Comparison of ENCODE assay signal across 8 cellular contexts in the genomic region with DNA sequence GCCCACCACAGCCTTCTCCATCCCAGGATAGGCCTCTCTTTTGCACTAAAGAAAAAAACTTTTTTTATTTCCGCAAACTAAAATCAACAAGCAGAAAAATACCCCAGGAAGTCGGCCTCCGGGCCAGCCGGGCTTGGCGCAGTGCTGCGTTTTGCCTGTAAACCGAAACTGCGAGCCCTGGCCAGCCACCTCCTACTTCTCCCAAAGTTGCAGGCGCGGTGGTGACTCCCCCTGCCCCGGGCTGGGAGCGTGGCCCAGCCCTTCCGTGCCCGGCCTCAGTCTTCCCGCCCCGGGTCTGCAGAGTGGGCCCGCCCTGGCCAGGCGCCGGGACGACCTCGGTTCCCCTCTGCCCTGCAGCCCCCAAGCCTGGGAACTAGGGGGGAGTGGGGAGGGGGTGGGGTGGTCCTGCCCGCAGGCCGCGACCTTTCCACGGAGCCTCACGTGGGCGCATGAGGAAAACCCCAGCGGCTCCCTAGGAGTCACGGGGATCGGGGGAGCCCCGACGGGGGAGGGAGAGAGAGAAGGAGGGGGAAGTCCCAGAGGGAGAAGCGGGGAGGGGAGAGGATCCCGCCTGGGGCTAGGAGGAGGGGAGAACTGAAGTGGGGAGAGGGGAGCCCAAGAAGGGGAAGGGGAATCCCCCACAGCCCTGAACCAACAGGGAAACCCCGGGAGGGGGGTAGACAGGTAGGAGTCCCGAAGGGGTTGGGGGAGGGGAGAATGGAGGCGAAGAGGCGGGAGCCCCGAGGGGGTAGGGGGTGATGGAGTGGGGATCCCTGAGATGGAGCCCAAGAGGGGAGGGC. TPM values are rescaled to one million over a fixed set of nuclear protein-coding genes. Genes with fewer than 3 reads are reported as not detected.
DNase-seq lines count a peak whose midpoint lies in the region; ATAC-seq and TF ChIP-seq lines count a peak whose summit lies in the region.

No MANE protein-coding gene starts in this region.

- H3K27ac Mint-ChIP-seq in Calu3 (ENCODE audit: unreplicated experiment) (peak overlapping the region; percentile 93), type B pancreatic cell (peak overlapping the region; percentile 95)
- peak overlapping the region; percentile 90 to 99 for H3K27ac Mint-ChIP-seq in natural killer cell treated with Interleukin-12 subunit alpha and Interleukin-12 subunit beta and Interleukin-15 and Interleukin-18, amount 100 ng/mL, for 72 hours

- TF ChIP-seq CTCF in Calu3 (IDR thresholded peaks at IDR 0.05; ENCODE audit: unreplicated experiment) = no peak
- TF ChIP-seq CTCF in NB4 (IDR thresholded peaks at IDR 0.05; ENCODE audit: low read depth, low read length) = no peak
- no peak for TF ChIP-seq CTCF in fibroblast of pulmonary artery (IDR thresholded peaks at IDR 0.05; ENCODE audit: low read length, missing control alignments)
- TF ChIP-seq CTCF in type B pancreatic cell (conservative IDR thresholded peaks at IDR 0.05) = no peak

- BruUV-seq in Calu3 (replicated peaks; lab: Mats Ljungman, UMichigan) = no TSS peak

- H3K4me1 Mint-ChIP-seq in Calu3 (ENCODE audit: low read depth, unreplicated experiment) (peaks cover 9% of the 10 kb centered on the region), type B pancreatic cell (ENCODE audit: unreplicated experiment) (peaks cover 14% of the 10 kb centered on the region)
- peaks cover 10 to 38% of the 10 kb centered on the region in 2 donors for H3K4me1 Mint-ChIP-seq in natural killer cell treated with Interleukin-12 subunit alpha and Interleukin-12 subunit beta and Interleukin-15 and Interleukin-18, amount 100 ng/mL, for 72 hours (ENCODE audit: low read depth in 2 of 2)

- CTCF ChIA-PET in Calu3 (lab: Charles Lee) = interaction anchor here (0.5 to 4.3 kb wide), 3 partner anchors 62 to 128 kb away, joined by 3 to 61 read pairs (median 7); no protein-coding TSS in a partner anchor

- H3K4me3 ChIP-seq in NB4 (ENCODE audit: low read depth, low read length) = peak overlapping the region; percentile 53
- peak overlapping the region; percentile 99 for H3K4me3 ChIP-seq in fibroblast of pulmonary artery (replicated peaks; ENCODE audit: low read depth, low read length)

- DNase-seq in Calu3 (peak; percentile 60), NB4 (ENCODE audit: low read depth) (peak; percentile 82), activated T-helper 1 cell treated with Interleukin-2 at 50 U/mL for 16 hours (ENCODE audit: low read depth) (peak; percentile 53), fibroblast of pulmonary artery (ENCODE audit: low read depth) (peak; percentile 82), type B pancreatic cell (ENCODE audit: extremely low spot score, unreplicated experiment) (no peak), cerebellar cortex (ENCODE audit: low spot score) (no peak)
- DNase-seq in natural killer cell treated with Interleukin-12 subunit alpha and Interleukin-12 subunit beta and Interleukin-15 and Interleukin-18, amount 100 ng/mL, for 72 hours (ENCODE audit: low spot score) = peak; percentile 91

- peaks cover 11% of the 10 kb centered on the region for H3K27me3 Mint-ChIP-seq in Calu3 (ENCODE audit: unreplicated experiment)
- H3K27me3 Mint-ChIP-seq in natural killer cell treated with Interleukin-12 subunit alpha and Interleukin-12 subunit beta and Interleukin-15 and Interleukin-18, amount 100 ng/mL, for 72 hours = no peaks in the 10 kb centered on the region
- peaks cover 43% of the 10 kb centered on the region for H3K27me3 Mint-ChIP-seq in type B pancreatic cell

- no peak for TF ChIP-seq POLR2A in NB4 (IDR thresholded peaks at IDR 0.05; ENCODE audit: extremely low read depth, insufficient read length)

- peak; percentile 7 to 34 for ATAC-seq in natural killer cell treated with Interleukin-12 subunit alpha and Interleukin-12 subunit beta and Interleukin-15 and Interleukin-18, amount 100 ng/mL, for 72 hours
- ATAC-seq in GM18861 (IDR thresholded peaks at IDR 0.05; ENCODE audit: unreplicated experiment) = no peak

- H3K4me3 Mint-ChIP-seq in Calu3 (ENCODE audit: low read depth, unreplicated experiment) (peak overlapping the region; percentile 95), type B pancreatic cell (peak overlapping the region; percentile 97)
- H3K4me3 Mint-ChIP-seq in natural killer cell treated with Interleukin-12 subunit alpha and Interleukin-12 subunit beta and Interleukin-15 and Interleukin-18, amount 100 ng/mL, for 72 hours = peak overlapping the region; percentile 99

- intact Hi-C loops in Calu3 (cut with micrococcal nuclease; ENCODE audit: unreplicated experiment) = loop anchor here (1.0 to 5.0 kb wide), 2 partner anchors 63 to 100 kb away; no protein-coding TSS in a partner anchor

- H3K36me3 Mint-ChIP-seq in Calu3 (ENCODE audit: insufficient read depth, unreplicated experiment) (peaks cover 48% of the 10 kb centered on the region), type B pancreatic cell (no peaks in the 10 kb centered on the region)
- H3K36me3 Mint-ChIP-seq in natural killer cell treated with Interleukin-12 subunit alpha and Interleukin-12 subunit beta and Interleukin-15 and Interleukin-18, amount 100 ng/mL, for 72 hours = peaks cover 33% of the 10 kb centered on the region

- H3K9me3 Mint-ChIP-seq in Calu3 (ENCODE audit: low read depth, unreplicated experiment) (peaks cover 4% of the 10 kb centered on the region), type B pancreatic cell (peaks cover 4% of the 10 kb centered on the region)
- H3K9me3 Mint-ChIP-seq in natural killer cell treated with Interleukin-12 subunit alpha and Interleukin-12 subunit beta and Interleukin-15 and Interleukin-18, amount 100 ng/mL, for 72 hours = no peaks in the 10 kb centered on the region

RNA-seq across cellular contexts. Expression of a gene that starts 3.0 kb away (rescaled TPM):
- total RNA-seq in Calu3 (2022) (26.3 and 36.5 TPM in 2 replicates), type B pancreatic cell (ENCODE audit: low replicate concordance) (31.1 and 67.3 TPM in 2 replicates)
- total RNA-seq in natural killer cell treated with Interleukin-12 subunit alpha and Interleukin-12 subunit beta and Interleukin-15 and Interleukin-18, amount 100 ng/mL, for 72 hours = 100 to 1,000 TPM; 233 to 784 TPM

RNA-seq across cellular contexts. Expression of a gene that starts 22.2 kb away (rescaled TPM):
- total RNA-seq in Calu3 (2022) = 88.0 and 109 TPM in 2 replicates
- 100 to 1,000 TPM in 1 of 2 donors, 10 to 100 TPM in 1; 74.9 to 165 TPM for total RNA-seq in natural killer cell treated with Interleukin-12 subunit alpha and Interleukin-12 subunit beta and Interleukin-15 and Interleukin-18, amount 100 ng/mL, for 72 hours
- total RNA-seq in type B pancreatic cell (ENCODE audit: low replicate concordance) = 63.6 and 116 TPM in 2 replicates

RNA-seq across cellular contexts. Expression of a gene that starts 51.6 kb away (rescaled TPM):
- total RNA-seq in Calu3 (2022) (75.8 and 81.8 TPM in 2 replicates), type B pancreatic cell (ENCODE audit: low replicate concordance) (132 and 139 TPM in 2 replicates)
- 100 to 1,000 TPM in 1 of 2 donors, 10 to 100 TPM in 1; 80.1 to 124 TPM for total RNA-seq in natural killer cell treated with Interleukin-12 subunit alpha and Interleukin-12 subunit beta and Interleukin-15 and Interleukin-18, amount 100 ng/mL, for 72 hours

Comparison
In these comparisons a context has a peak if more than half of its experiments do, and no peak if none do; other contexts are left out.
1. DNase-seq: peak in Calu3 (single experiment), NB4 (single experiment), activated T-helper 1 cell treated with Interleukin-2 at 50 U/mL for 16 hours (single experiment), fibroblast of pulmonary artery (single experiment) and natural killer cell treated with Interleukin-12 subunit alpha and Interleukin-12 subunit beta and Interleukin-15 and Interleukin-18, amount 100 ng/mL, for 72 hours (single experiment); none in type B pancreatic cell (single experiment) and cerebellar cortex (single experiment).
2. Peak in every context shown above with its lines, with median percentiles within 50 percentile points of each other: H3K27ac Mint-ChIP-seq and H3K4me3 Mint-ChIP-seq.